8 cellular contexts compared by ENCODE assay signal in the genomic region with DNA sequence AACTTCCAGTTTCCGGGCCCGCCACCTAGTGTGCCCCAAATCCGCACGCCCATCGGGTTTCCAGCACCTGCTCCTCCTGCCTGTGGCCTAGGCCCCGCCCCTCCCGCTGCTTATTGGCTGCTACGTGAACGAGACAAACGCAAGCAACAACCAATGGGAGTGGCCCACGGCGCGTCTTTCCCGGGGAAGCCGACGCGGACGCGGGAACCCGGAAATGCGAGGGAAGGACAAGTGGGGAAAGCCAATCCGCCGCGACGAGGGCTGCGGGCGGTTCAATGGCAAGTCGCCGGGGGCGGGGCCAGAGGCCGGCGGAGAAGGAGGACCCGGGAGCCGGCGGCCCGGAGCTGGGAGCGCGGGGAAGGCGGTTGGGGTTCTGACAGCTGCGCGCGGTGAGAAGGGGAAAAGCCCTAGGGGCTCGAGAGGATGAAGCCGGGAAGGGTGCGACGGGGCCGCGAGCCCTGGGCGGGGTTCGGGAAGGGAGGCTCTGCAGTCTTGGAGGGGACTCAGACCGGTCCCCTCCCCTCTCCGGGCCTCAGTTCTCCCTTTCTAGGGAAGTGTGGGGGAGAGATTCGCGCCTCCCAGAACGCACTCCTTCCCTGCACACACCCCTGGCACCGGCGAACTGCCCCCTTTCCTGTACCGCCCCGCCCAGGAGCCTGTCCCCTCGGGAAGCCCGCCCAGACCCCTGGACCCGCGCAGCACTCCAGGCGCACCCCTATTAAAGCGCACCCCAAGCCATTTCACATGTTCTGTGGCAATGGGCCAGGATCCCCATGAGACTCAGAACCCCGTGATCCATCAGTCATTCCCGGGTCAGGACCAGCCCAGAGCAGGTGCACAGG.
DNase-seq lines count a peak whose midpoint lies in the region; FAIRE-seq and TF ChIP-seq lines count a peak whose summit lies in the region.

A gene (plus strand): TSS at position 305 of the 842 bp plus-strand sequence. CDS start 1,696 bp downstream, outside the sequence.

- peaks cover 50% of the 10 kb centered on the region for H3K79me2 ChIP-seq in MM.1S (ENCODE audit: low read length)

- peaks cover 8% of the 10 kb centered on the region; the same call in 1 of the 2 replicates for H3F3A ChIP-seq in MM.1S (ENCODE audit: insufficient read depth, low read length)

- H3K9me2 ChIP-seq in MM.1S (replicated peaks; ENCODE audit: insufficient read depth, low read length) = no peaks in the 10 kb centered on the region

- TF ChIP-seq CTCF in MM.1S (IDR thresholded peaks at IDR 0.05; ENCODE audit: low read length) = no peak
- no peak for TF ChIP-seq CTCF in nephron progenitor cell (IDR thresholded peaks at IDR 0.05)

- peaks cover 12% of the 10 kb centered on the region for H3K27me3 Mint-ChIP-seq in nephron progenitor cell (ENCODE audit: low read depth, poor library complexity)
- H3K27me3 Mint-ChIP-seq in stimulated activated naive CD8-positive, alpha-beta T cell treated with anti-CD3 and anti-CD28 coated beads, Interleukin-15, Interleukin-2, amounts not matched to agents 100 ng/mL and 50 ng/mL, for 24 hours = no peaks in the 10 kb centered on the region

- H3K36me3 Mint-ChIP-seq in nephron progenitor cell (ENCODE audit: low read depth) = peaks cover 13% of the 10 kb centered on the region
- H3K36me3 Mint-ChIP-seq in stimulated activated naive CD8-positive, alpha-beta T cell treated with anti-CD3 and anti-CD28 coated beads, Interleukin-15, Interleukin-2, amounts not matched to agents 100 ng/mL and 50 ng/mL, for 24 hours (ENCODE audit: low read depth) = peaks cover 19% of the 10 kb centered on the region

- H3K4me3 Mint-ChIP-seq in nephron progenitor cell = peak within 1 kb of the TSS; percentile 95
- peak within 1 kb of the TSS; percentile 83 for H3K4me3 Mint-ChIP-seq in stimulated activated naive CD8-positive, alpha-beta T cell treated with anti-CD3 and anti-CD28 coated beads, Interleukin-15, Interleukin-2, amounts not matched to agents 100 ng/mL and 50 ng/mL, for 24 hours

- peak within 1 kb of the TSS; percentile 96 for H3K4me3 ChIP-seq in MM.1S (ENCODE audit: low read length)

- 0 out of 2 replicates have a peak, but pooled peaks cover 6% of the 10 kb centered on the region for H3K4me1 ChIP-seq in MM.1S (ENCODE audit: low read length)

- H3K36me3 ChIP-seq in MM.1S (replicated peaks; ENCODE audit: insufficient read depth, low read length) = peaks cover 2% of the 10 kb centered on the region; the same call in 1 of the 2 replicates

- H2AFZ ChIP-seq in MM.1S (ENCODE audit: low read length) = peak within 1 kb of the TSS; percentile 70

- peak; percentile 99 for DNase-seq in HCEC 1CT
- peak; percentile 99 for DNase-seq in MM.1S
- peak; percentile 98 for DNase-seq in SHP77 treated with DMSO at 0.1 percent for 48 hours (lab: John Stamatoyannopoulos, UW)
- DNase-seq in activated effector memory CD4-positive, alpha-beta T cell treated with anti-CD3 and anti-CD28 coated beads, Interleukin-2, amount 50 U/mL, for 16 hours = peak; percentile 100
- DNase-seq in fibroblast of the conjunctiva (ENCODE audit: low read depth) = peak; percentile 93
- peak; percentile 99 for DNase-seq in nephron progenitor cell

- FAIRE-seq in G401.6 (lab: Jason Lieb, UNC) = peak; percentile 98

- no peaks in the 10 kb centered on the region for H3K9me3 ChIP-seq in MM.1S (replicated peaks; ENCODE audit: insufficient read depth, low read length)

- H3K4me1 Mint-ChIP-seq in nephron progenitor cell = peaks cover 9% of the 10 kb centered on the region
- H3K4me1 Mint-ChIP-seq in stimulated activated naive CD8-positive, alpha-beta T cell treated with anti-CD3 and anti-CD28 coated beads, Interleukin-15, Interleukin-2, amounts not matched to agents 100 ng/mL and 50 ng/mL, for 24 hours (ENCODE audit: low read depth) = peaks cover 24% of the 10 kb centered on the region

- H3K27ac Mint-ChIP-seq in nephron progenitor cell = no peak within 1 kb of the TSS
- peak within 1 kb of the TSS; percentile 85 for H3K27ac Mint-ChIP-seq in stimulated activated naive CD8-positive, alpha-beta T cell treated with anti-CD3 and anti-CD28 coated beads, Interleukin-15, Interleukin-2, amounts not matched to agents 100 ng/mL and 50 ng/mL, for 24 hours

- H3K9me3 Mint-ChIP-seq in nephron progenitor cell = no peaks in the 10 kb centered on the region
- no peaks in the 10 kb centered on the region for H3K9me3 Mint-ChIP-seq in stimulated activated naive CD8-positive, alpha-beta T cell treated with anti-CD3 and anti-CD28 coated beads, Interleukin-15, Interleukin-2, amounts not matched to agents 100 ng/mL and 50 ng/mL, for 24 hours

- H3K27ac ChIP-seq in MM.1S (ENCODE audit: low read length) = peak within 1 kb of the TSS; percentile 47; the same call in 1 of the 2 replicates

- no peaks in the 10 kb centered on the region for H3K27me3 ChIP-seq in MM.1S (replicated peaks; ENCODE audit: insufficient read depth, low read length)

- peak within 1 kb of the TSS; percentile 91 for H3K9ac ChIP-seq in MM.1S (ENCODE audit: low read length)

- no peaks in the 10 kb centered on the region for H4K20me1 ChIP-seq in MM.1S (ENCODE audit: insufficient read depth, low read length)

- H3K4me2 ChIP-seq in MM.1S (ENCODE audit: low read depth, low read length) = peak within 1 kb of the TSS; percentile 72

Comparison
In these comparisons a context has a peak if more than half of its experiments do, and no peak if none do; other contexts are left out.
1. Peak in every context shown above with its lines: DNase-seq, H3K4me3 ChIP-seq and H3K27ac ChIP-seq.